Comparison of ENCODE assay signal across 21 cellular contexts in genomic region chr16:85387731-85388295, GRCh38.
A peak's percentile ranks its signal among the peaks of the same experiment; 100 is the strongest.
DNase-seq lines count a peak whose midpoint lies in the region; ATAC-seq, FAIRE-seq and TF ChIP-seq lines count a peak whose summit lies in the region.
"Had no signal": no experiment of that assay in that cellular context is flagged by ENCODE, and none has a peak within 500 bp of the region (broad histone marks: within the 10 kb centered on the region; RNA-seq: fewer than 3 reads in every experiment).

No MANE protein-coding gene starts in this region.

- DNase-seq in activated effector memory CD4-positive, alpha-beta T cell treated with anti-CD3 and anti-CD28 coated beads, Interleukin-2, amount 50 U/mL, for 16 hours: peak; percentile 27
- no peak for DNase-seq in activated effector memory CD4-positive, alpha-beta T cell treated with Interleukin-2 at 50 U/mL for 16 hours
- DNase-seq in RWPE2 (ENCODE audit: low spot score): peak; percentile 6
- DNase-seq in H1 (ENCODE audit: low read depth in 1 of 2, low spot score in 2 of 2): no peak
- no peak for DNase-seq in LoVo (ENCODE audit: low spot score)
- DNase-seq in NCI-H2171 (lab: John Stamatoyannopoulos, UW): no peak
- DNase-seq: CD4-positive, CD25-positive, alpha-beta regulatory T cell; CD8-positive, alpha-beta T cell; DMS153; GM23248; H9; HFFc6 had no signal

- H3K4me1 ChIP-seq in RWPE2 (ENCODE audit: insufficient read depth, poor library complexity, severe bottlenecking): peaks cover 35% of the 10 kb centered on the region
- no peaks in the 10 kb centered on the region; a peak in 2 of 7 replicates for H3K4me1 ChIP-seq in H1 (replicated peaks in 1 of 4; ENCODE audit: control insufficient read depth in 3 of 4, insufficient read depth in 4 of 4, low read length in 3 of 4)

- no peak for ATAC-seq in RWPE2 (ENCODE audit: low read depth)
- ATAC-seq: CD8-positive, alpha-beta T cell; GM12878; HCT116 had no signal

- peaks cover 9% of the 10 kb centered on the region for H3K23me2 ChIP-seq in H1 (ENCODE audit: low read depth, low read length)

- peak overlapping the region; percentile 80 for H3K56ac ChIP-seq in H1 (replicated peaks; ENCODE audit: insufficient read length, low read depth, low read length)

- no peak for TF ChIP-seq POLR2A in H1 (IDR thresholded peaks at IDR 0.05; ENCODE audit: control extremely low read depth in 1 of 2, low read depth in 2 of 2, low read length in 2 of 2)

- no peak overlapping the region for H3K4me3 ChIP-seq in RWPE2 (ENCODE audit: severe bottlenecking)
- no peak overlapping the region for H3K4me3 ChIP-seq in H1 (ENCODE audit: extremely low read depth in 1 of 4, insufficient read depth in 2 of 4, low read depth in 3 of 4, low read length in 4 of 4)
- H3K4me3 ChIP-seq: BLaER1, GM12878, GM23248 had no signal

- no peak overlapping the region for H3K9ac ChIP-seq in H1 (replicated peaks in 1 of 4; ENCODE audit: extremely low read depth in 1 of 4, low read depth in 3 of 4, low read length in 3 of 4)
- H3K9ac ChIP-seq: BLaER1, GM23248 had no signal

- H4K8ac ChIP-seq in H1 (ENCODE audit: extremely low read depth, insufficient read depth, low read length): no peak overlapping the region

- H3K27me3 ChIP-seq in RWPE2 (ENCODE audit: insufficient read depth, poor library complexity, severe bottlenecking) (no peaks in the 10 kb centered on the region), H1 (replicated peaks in 1 of 4; ENCODE audit: control insufficient read depth in 3 of 4, extremely low read depth in 1 of 4, insufficient read depth in 3 of 4, low read length in 3 of 4) (no peaks in the 10 kb centered on the region; a peak in 1 of 7 replicates)
- H3K27me3 ChIP-seq: BLaER1 had no signal

- TF ChIP-seq RAD21 in H1 (IDR thresholded peaks at IDR 0.05 in 1 of 2, conservative IDR thresholded peaks at IDR 0.05 in 1 of 2; ENCODE audit: low read depth in 2 of 2, low read length in 2 of 2): no peak

- no peak overlapping the region for H2AFZ ChIP-seq in H1 (ENCODE audit: low read length)
- H2AFZ ChIP-seq: GM23248 had no signal

- H3K4ac ChIP-seq in H1 (replicated peaks; ENCODE audit: insufficient read length, low read depth, low read length): no peak overlapping the region

- no peaks in the 10 kb centered on the region for H3K9me3 ChIP-seq in RWPE2 (ENCODE audit: severe bottlenecking)
- H3K9me3 ChIP-seq in H1 (ENCODE audit: insufficient read depth in 2 of 2, low read depth in 1 of 2, low read length in 1 of 2): no peaks in the 10 kb centered on the region
- H3K9me3 ChIP-seq: BLaER1, Caco-2 had no signal

- no peak overlapping the region for H3K4me2 ChIP-seq in H1 (ENCODE audit: insufficient read depth in 1 of 2, low read depth in 2 of 2, low read length in 2 of 2)
- H3K4me2 ChIP-seq: BLaER1 had no signal

- no peak overlapping the region for H3K18ac ChIP-seq in H1 (ENCODE audit: extremely low read depth, low read length)

- no peak overlapping the region for H3K23ac ChIP-seq in H1 (ENCODE audit: insufficient read length)

- no peak overlapping the region for H2AK5ac ChIP-seq in H1 (ENCODE audit: low read depth, low read length)

- TF ChIP-seq EP300 in H1 (IDR thresholded peaks at IDR 0.05; ENCODE audit: borderline replicate concordance in 1 of 2, low read depth in 2 of 2, low read length in 2 of 2): no peak

- H3K14ac ChIP-seq in H1 (ENCODE audit: insufficient read length): no peak overlapping the region

- H2BK15ac ChIP-seq in H1 (ENCODE audit: low read length): no peak overlapping the region

- H3K79me2 ChIP-seq in H1 (ENCODE audit: control insufficient read depth in 1 of 2, insufficient read depth in 2 of 2, low read length in 2 of 2): no peaks in the 10 kb centered on the region

- peaks cover 4% of the 10 kb centered on the region; the same call in 1 of the 2 replicates for H3K79me1 ChIP-seq in H1 (ENCODE audit: low read depth, low read length)

- H4K91ac ChIP-seq in H1 (replicated peaks; ENCODE audit: insufficient read length, low read length): no peak overlapping the region

- POLR2A ChIA-PET in H1 (lab: Charles Lee; ENCODE audit: partially characterized antibody): no interaction called here

- H2BK20ac ChIP-seq in H1 (ENCODE audit: low read length): no peak overlapping the region

- no peak overlapping the region for H2BK5ac ChIP-seq in H1 (ENCODE audit: low read depth, low read length)

- H4K20me1 ChIP-seq in H1 (replicated peaks in 1 of 2; ENCODE audit: control insufficient read depth in 1 of 2, insufficient read depth in 2 of 2, low read length in 2 of 2): peaks cover 3 to 8% of the 10 kb centered on the region in 2 experiments

- CTCF ChIA-PET in H1 (lab: Charles Lee; ENCODE audit: partially characterized antibody): interaction anchor here (0.7 kb wide), 1 partner anchor 104 kb away, joined by 3 read pairs; no protein-coding TSS in a partner anchor

- no peak overlapping the region for H2BK120ac ChIP-seq in H1 (replicated peaks; ENCODE audit: low read depth, low read length)

- H4K5ac ChIP-seq in H1 (ENCODE audit: insufficient read length, low read depth, low read length): no peak overlapping the region

- no peak for FAIRE-seq in H1 (lab: Jason Lieb, UNC)
- FAIRE-seq: A204.1, G401.6, GM12878, GM19239 had no signal

- 76 to 100% methylated on average over 2 of the region's 2 CpGs for WGBS in H1 (ENCODE audit: extremely low coverage in 1 of 2, insufficient coverage in 1 of 2, insufficient read length in 1 of 2, insufficient replicate concordance in 2 of 2, low coverage in 1 of 2, low lambda C conversion rate in 2 of 2, missing lambda C conversion rate in 1 of 2), 2 experiments

- no peak overlapping the region for H2BK12ac ChIP-seq in H1 (ENCODE audit: low read depth, low read length)

- H3K36me3 ChIP-seq in RWPE2 (ENCODE audit: low read depth) (no peaks in the 10 kb centered on the region), H1 (ENCODE audit: control insufficient read depth in 2 of 4, insufficient read depth in 4 of 4, low read length in 3 of 4) (no peaks in the 10 kb centered on the region; a peak in 1 of 8 replicates)
- H3K36me3 ChIP-seq: BLaER1 had no signal

- TF ChIP-seq CTCF in RWPE2 (IDR thresholded peaks at IDR 0.05; ENCODE audit: poor library complexity, severe bottlenecking): no peak
- TF ChIP-seq CTCF in H1 (IDR thresholded peaks at IDR 0.05; ENCODE audit: control extremely low read depth in 1 of 3, insufficient read depth in 1 of 3, low read depth in 1 of 3, low read length in 3 of 3): no peak

- H3K27ac ChIP-seq in RWPE2 (ENCODE audit: poor library complexity, severe bottlenecking) (no peak overlapping the region), H1 (ENCODE audit: low read depth, low read length) (no peak overlapping the region)
- H3K27ac ChIP-seq: 22Rv1, BLaER1, C4-2B, GM23248 had no signal

TF ChIP-seq in H1, 55 proteins besides CTCF, POLR2A, EP300 and RAD21 (continues in another document):
- no peak for TF ChIP-seq MAFK (IDR thresholded peaks at IDR 0.05; ENCODE audit: low read depth, low read length)
- no peak for TF ChIP-seq CTBP2 (IDR thresholded peaks at IDR 0.05; ENCODE audit: borderline replicate concordance, insufficient read depth, insufficient read length, low read length)
- TF ChIP-seq CREB1 (IDR thresholded peaks at IDR 0.05): no peak

Comparison
In these comparisons a context has a peak if more than half of its experiments do, and no peak if none do; other contexts are left out.
1. DNase-seq: peak in activated effector memory CD4-positive, alpha-beta T cell treated with anti-CD3 and anti-CD28 coated beads, Interleukin-2, amount 50 U/mL, for 16 hours (single experiment) and RWPE2 (single experiment); none in activated effector memory CD4-positive, alpha-beta T cell treated with Interleukin-2 at 50 U/mL for 16 hours (single experiment), H1 (0 of 2), LoVo (single experiment) and NCI-H2171 (single experiment).